1 cellular context compared by ENCODE assay signal in the genomic region with DNA sequence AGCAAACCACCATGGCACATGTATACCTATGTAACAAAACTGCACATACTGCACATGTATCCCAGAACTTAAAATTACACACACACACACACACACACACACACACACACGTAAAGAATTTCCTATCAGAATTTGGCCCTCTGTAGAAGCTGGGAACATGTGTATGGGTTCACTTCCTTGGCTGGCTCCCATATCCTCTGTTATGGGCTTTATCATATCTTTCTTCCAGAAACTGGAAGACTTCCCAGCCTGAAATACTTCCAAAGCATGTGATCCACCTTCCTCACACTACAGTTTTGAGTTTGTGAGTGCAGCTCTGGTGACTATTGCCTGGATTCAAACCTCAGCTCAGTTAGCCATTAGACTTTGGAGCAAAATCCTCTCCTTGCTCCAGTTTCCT.
TF ChIP-seq lines count a peak whose summit lies in the region.

No MANE protein-coding gene starts in this region.

TF ChIP-seq in IMR-90, 13 proteins besides CTCF, POLR2A, EP300 and RAD21:
- TF ChIP-seq MAZ (IDR thresholded peaks at IDR 0.05; ENCODE audit: borderline replicate concordance, low read depth, low read length) (no peak), ELK1 (IDR thresholded peaks at IDR 0.05; ENCODE audit: borderline replicate concordance, low read depth, low read length) (no peak), FOS (IDR thresholded peaks at IDR 0.05; ENCODE audit: low read depth, low read length) (no peak), CHD1 (IDR thresholded peaks at IDR 0.05; ENCODE audit: low read depth, low read length) (no peak), NFE2L2 (IDR thresholded peaks at IDR 0.05; ENCODE audit: low read depth, low read length) (no peak), USF2 (IDR thresholded peaks at IDR 0.05; ENCODE audit: low read depth, low read length) (no peak), CEBPB (IDR thresholded peaks at IDR 0.05; ENCODE audit: low read depth, low read length) (no peak), MXI1 (IDR thresholded peaks at IDR 0.05; ENCODE audit: borderline replicate concordance, low read depth, low read length) (no peak), BHLHE40 (IDR thresholded peaks at IDR 0.05; ENCODE audit: low read depth, low read length) (no peak), MAFK (IDR thresholded peaks at IDR 0.05; ENCODE audit: low read depth, low read length) (no peak), SMC3 (IDR thresholded peaks at IDR 0.05; ENCODE audit: low read depth, low read length) (no peak), RFX5 (IDR thresholded peaks at IDR 0.05; ENCODE audit: low read depth, low read length) (no peak), RCOR1 (IDR thresholded peaks at IDR 0.05; ENCODE audit: insufficient replicate concordance, low read length) (no peak)
TF ChIP-seq in IMR-90: peak in this region for 0.
